ENCODE assay signal across 6 cellular contexts in the genomic region with DNA sequence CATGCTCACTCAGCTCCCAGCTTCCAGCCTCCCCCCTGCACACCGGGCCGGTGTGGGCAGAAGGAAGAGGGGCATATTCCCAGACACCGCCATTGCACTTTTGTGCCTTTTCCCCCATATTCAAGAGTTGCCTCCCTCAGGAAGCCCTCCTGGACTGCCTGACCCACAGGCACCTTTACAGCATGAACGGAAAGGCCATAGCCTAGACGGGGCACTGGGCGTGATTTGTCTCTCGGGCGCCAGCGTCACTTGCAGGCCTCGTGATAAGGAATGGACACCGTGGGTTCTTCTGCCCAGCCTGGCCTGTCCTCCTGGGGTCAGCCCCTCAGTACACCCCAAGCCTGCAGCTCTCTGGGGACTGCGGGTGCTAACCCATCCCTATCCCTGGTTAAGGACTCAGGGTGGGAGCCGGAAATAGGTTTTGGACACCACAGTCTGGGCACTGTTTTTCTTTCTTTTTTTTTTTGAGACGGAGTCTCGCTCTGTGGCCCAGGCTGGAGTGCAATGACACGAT. TPM values are rescaled to one million over a fixed set of nuclear protein-coding genes. Genes with fewer than 3 reads are reported as not detected.
DNase-seq lines count a peak whose midpoint lies in the region; ATAC-seq and TF ChIP-seq lines count a peak whose summit lies in the region.

No MANE protein-coding gene starts in this region.

- no peak for TF ChIP-seq CTCF in C4-2B (conservative IDR thresholded peaks at IDR 0.05)
- no peak for TF ChIP-seq CTCF in activated B cell treated with CpG ODN at 0.5 μM for 24 hours (IDR thresholded peaks at IDR 0.05)
- no peak for TF ChIP-seq CTCF in right lobe of liver (IDR thresholded peaks at IDR 0.05)

- peaks cover 0 to 2% (median 0%) of the 10 kb centered on the region in 4 donors for H3K36me3 ChIP-seq in right lobe of liver

- H3K27me3 Mint-ChIP-seq in activated B cell treated with CpG ODN at 0.5 μM for 24 hours, result no peaks in the 10 kb centered on the region

- DNase-seq in activated B cell treated with CpG ODN at 0.5 μM for 24 hours (no peak), right lobe of liver (no peak), DMS79 treated with DMSO at 0.1 percent for 48 hours (lab: John Stamatoyannopoulos, UW) (no peak)

- H3K36me3 Mint-ChIP-seq in activated B cell treated with CpG ODN at 0.5 μM for 24 hours (ENCODE audit: low read depth), result peaks cover 20% of the 10 kb centered on the region

- CTCF ChIA-PET in activated B cell treated with CpG ODN at 0.5 μM for 24 hours (lab: Charles Lee), result interaction anchor here (1.5 kb wide), 1 partner anchor 66 kb away, joined by 8 read pairs; no protein-coding TSS in a partner anchor

- ATAC-seq in activated B cell treated with CpG ODN at 0.5 μM for 24 hours (ENCODE audit: low read depth) (no peak), right lobe of liver (peak; percentile 8 to 38 (median 12)), GM19035 (IDR thresholded peaks at IDR 0.05; ENCODE audit: unreplicated experiment) (no peak), HG03135 (IDR thresholded peaks at IDR 0.05; ENCODE audit: unreplicated experiment) (no peak)

- H3K9me3 Mint-ChIP-seq in activated B cell treated with CpG ODN at 0.5 μM for 24 hours, result no peaks in the 10 kb centered on the region

- H3K27ac Mint-ChIP-seq in activated B cell treated with CpG ODN at 0.5 μM for 24 hours, result peak overlapping the region; percentile 96

- H3K27ac ChIP-seq in C4-2B (peak overlapping the region; percentile 93), right lobe of liver (peak overlapping the region; percentile 57 to 83 (median 66))

- 15% methylated on average over 15 of the region's 16 CpGs for WGBS in right lobe of liver (ENCODE audit: insufficient coverage, low coverage, low lambda C conversion rate, missing lambda C conversion rate)

- TF ChIP-seq POLR2A in right lobe of liver (IDR thresholded peaks at IDR 0.05), result no peak

- H3K4me1 ChIP-seq in right lobe of liver, result peaks cover 0 to 22% (median 4%) of the 10 kb centered on the region in 4 donors

- intact Hi-C loops in activated B cell treated with CpG ODN at 0.5 μM for 24 hours (cut with micrococcal nuclease), result loop anchor here (1.0 kb wide), 1 partner anchor 161 kb away; no protein-coding TSS in a partner anchor
- intact Hi-C loops in right lobe of liver (cut with DNase I), result no loop called here

- POLR2A ChIA-PET in activated B cell treated with CpG ODN at 0.5 μM for 24 hours (lab: Charles Lee), result interaction anchor here (0.6 to 7.6 kb wide), 10 partner anchors 11 to 66 kb away, joined by 3 to 88 read pairs (median 5); a partner anchor contains a TSS

- H3K4me3 ChIP-seq in right lobe of liver, result peak overlapping the region; percentile 86 to 100 (median 99)

- no peaks in the 10 kb centered on the region for H3K9me3 ChIP-seq in right lobe of liver

- peaks cover 50% of the 10 kb centered on the region for H3K4me1 Mint-ChIP-seq in activated B cell treated with CpG ODN at 0.5 μM for 24 hours

- no peaks in the 10 kb centered on the region for H3K27me3 ChIP-seq in right lobe of liver

- peak overlapping the region; percentile 93 for H3K4me3 Mint-ChIP-seq in activated B cell treated with CpG ODN at 0.5 μM for 24 hours

RNA-seq across cellular contexts. Expression of a gene that starts 0.9 kb away (rescaled TPM):
- total RNA-seq in activated B cell treated with CpG ODN at 0.5 μM for 24 hours, result 117 and 141 TPM in 2 replicates
- 100 to 1,000 TPM in 4 of 6 experiments, 10 to 100 TPM in 2; 59.6 to 202 (median 172) TPM for total RNA-seq in right lobe of liver

RNA-seq across cellular contexts. Expression of a gene that starts 13.5 kb away (rescaled TPM):
- total RNA-seq in activated B cell treated with CpG ODN at 0.5 μM for 24 hours (91.9 and 96.9 TPM in 2 replicates), right lobe of liver (10 to 100 TPM; 27.3 to 72.1 (median 30.1) TPM)

RNA-seq across cellular contexts. Expression of a gene that starts 38.1 kb away (rescaled TPM):
- total RNA-seq in activated B cell treated with CpG ODN at 0.5 μM for 24 hours (2.1 and 2.5 TPM in 2 replicates), right lobe of liver (10 to 100 TPM in 3 of 6 experiments, 1 to 10 TPM in 3; 6.7 to 16.6 (median 10.3) TPM)

RNA-seq across cellular contexts. Expression of a gene that starts 46.2 kb away (rescaled TPM):
- total RNA-seq in activated B cell treated with CpG ODN at 0.5 μM for 24 hours (139 and 143 TPM in 2 replicates), right lobe of liver (10 to 100 TPM; 11.0 to 30.1 (median 15.9) TPM)

Comparison
In these comparisons a context has a peak if more than half of its experiments do, and no peak if none do; other contexts are left out.
1. ATAC-seq: peak in right lobe of liver (4 of 4); none in activated B cell treated with CpG ODN at 0.5 μM for 24 hours (single experiment), GM19035 (single experiment) and HG03135 (single experiment).